Comparison of ENCODE assay signal across 9 cellular contexts in the genomic region with DNA sequence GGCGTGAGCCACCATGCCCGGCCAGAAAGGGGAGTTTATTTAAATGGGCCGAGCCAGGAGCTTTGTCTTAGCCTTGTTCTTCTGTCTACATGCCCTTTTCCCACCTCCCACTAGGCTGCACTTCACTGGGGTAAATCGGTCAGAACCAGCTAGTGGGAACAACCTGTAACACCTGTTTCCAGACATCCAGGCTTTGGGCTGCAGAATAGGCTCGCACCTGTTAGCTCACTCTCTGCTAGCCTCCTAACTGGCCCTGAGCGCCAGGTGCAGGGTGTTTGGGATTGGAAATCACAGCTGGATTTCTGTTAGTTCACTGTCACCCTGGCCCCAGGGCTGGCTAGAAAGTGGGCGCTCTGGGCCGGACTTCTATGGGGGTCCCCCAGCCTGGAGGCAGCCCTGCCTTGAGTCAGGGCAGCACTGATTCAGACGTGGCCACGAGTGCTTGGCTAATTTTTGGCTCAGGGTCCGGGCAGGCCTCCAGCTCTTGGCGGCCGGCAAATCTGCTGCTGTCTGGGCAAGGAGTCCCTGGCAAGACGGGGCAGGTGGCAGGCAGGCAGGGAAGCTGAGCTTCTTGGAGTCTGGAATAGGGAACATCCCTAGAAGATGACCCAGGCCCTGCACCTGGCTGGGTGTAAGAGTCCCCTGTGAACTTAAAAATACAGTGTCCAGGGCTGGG. TPM values are rescaled to one million over a fixed set of nuclear protein-coding genes. Genes with fewer than 3 reads are reported as not detected.
DNase-seq lines count a peak whose midpoint lies in the region; ATAC-seq and TF ChIP-seq lines count a peak whose summit lies in the region.
"Had no signal": no experiment of that assay in that cellular context is flagged by ENCODE, and none has a peak within 500 bp of the region (broad histone marks: within the 10 kb centered on the region; RNA-seq: fewer than 3 reads in every experiment).

No MANE protein-coding gene starts in this region.

- H3K4me1 ChIP-seq in heart right ventricle (peaks cover 0 to 29% (median 3%) of the 10 kb centered on the region in 9 donors), suprapubic skin (peaks cover 13% of the 10 kb centered on the region)
- H3K4me1 ChIP-seq: left lung had no signal

- H3K9me3 ChIP-seq in heart right ventricle (no peaks in the 10 kb centered on the region), suprapubic skin (no peaks in the 10 kb centered on the region)
- H3K9me3 ChIP-seq: left lung had no signal

- H3K4me3 ChIP-seq in heart right ventricle (no peak overlapping the region), suprapubic skin (no peak overlapping the region)
- H3K4me3 ChIP-seq: left lung had no signal

- TF ChIP-seq POLR2A in suprapubic skin (IDR thresholded peaks at IDR 0.05) = no peak

- intact Hi-C loops in heart right ventricle (cut with DNase I) = no loop called here

- H3K27ac ChIP-seq in VCaP (peak overlapping the region; percentile 73), heart right ventricle (peak overlapping the region in 7 of 10 donors; percentile 10 to 82 (median 70)), suprapubic skin (peak overlapping the region; percentile 64)
- H3K27ac ChIP-seq: left lung had no signal

- no peak for TF ChIP-seq CTCF in VCaP (conservative IDR thresholded peaks at IDR 0.05)
- TF ChIP-seq CTCF in heart right ventricle (IDR thresholded peaks at IDR 0.05) = no peak
- no peak for TF ChIP-seq CTCF in suprapubic skin (IDR thresholded peaks at IDR 0.05)

- TF ChIP-seq EP300 in suprapubic skin (IDR thresholded peaks at IDR 0.05) = no peak

- H3K27me3 ChIP-seq in heart right ventricle (no peaks in the 10 kb centered on the region), suprapubic skin (no peaks in the 10 kb centered on the region)
- H3K27me3 ChIP-seq: left lung had no signal

- no peaks in the 10 kb centered on the region for H3K36me3 ChIP-seq in heart right ventricle
- H3K36me3 ChIP-seq in suprapubic skin = peaks cover 3% of the 10 kb centered on the region
- H3K36me3 ChIP-seq: left lung had no signal

- DNase-seq in NCI-H748 (lab: John Stamatoyannopoulos, UW; ENCODE audit: unreplicated experiment) (peak; percentile 28), NCI-H748 treated with DMSO at 0.1 percent for 48 hours (lab: John Stamatoyannopoulos, UW) (no peak), heart right ventricle (peak; percentile 50 to 64), suprapubic skin (ENCODE audit: low spot score in 2 of 2) (no peak), GDM1 (lab: John Stamatoyannopoulos, UW) (no peak), A172 (ENCODE audit: low spot score) (no peak)
- no peak for DNase-seq in effector CD8-positive, alpha-beta T cell (lab: John Stamatoyannopoulos, UW)

- WGBS in heart right ventricle, 2 donors = 65 to 77% methylated on average over 14 of the region's 14 CpGs
- WGBS in suprapubic skin = 60% methylated on average over 4 of the region's 14 CpGs

- peak; percentile 31 to 75 (median 58) for ATAC-seq in heart right ventricle
- ATAC-seq: left lung had no signal

RNA-seq across cellular contexts. Expression of gene GTF2IRD1, which starts 48.6 kb away (rescaled TPM):
- total RNA-seq in heart right ventricle (10 to 100 TPM; 11.7 to 36.6 (median 17.2) TPM), suprapubic skin (10 to 100 TPM; 23.1 to 41.2 (median 25.0) TPM)
- 10 to 100 TPM; 22.1 TPM for polyA plus RNA-seq in heart right ventricle
- total RNA-seq in A172 (2014; rRNA removed; shearing (Covaris generic)) = 25.2 and 54.7 TPM in 2 replicates

Comparison
In these comparisons a context has a peak if more than half of its experiments do, and no peak if none do; other contexts are left out.
1. DNase-seq: peak in NCI-H748 (single experiment) and heart right ventricle (2 of 2); none in NCI-H748 treated with DMSO at 0.1 percent for 48 hours (single experiment), suprapubic skin (0 of 2), GDM1 (single experiment), effector CD8-positive, alpha-beta T cell (single experiment) and A172 (single experiment).
2. Peak in every context shown above with its lines, with median percentiles within 50 percentile points of each other: H3K27ac ChIP-seq.